ENCODE assay signal across 9 cellular contexts in genomic region chr3:56251343-56251945, GRCh38.
DNase-seq lines count a peak whose midpoint lies in the region; ATAC-seq and TF ChIP-seq lines count a peak whose summit lies in the region.
"Had no signal": no experiment of that assay in that cellular context is flagged by ENCODE, and none has a peak within 500 bp of the region (broad histone marks: within the 10 kb centered on the region; RNA-seq: fewer than 3 reads in every experiment).

No MANE protein-coding gene starts in this region.

- H3K27me3 ChIP-seq in mammary epithelial cell (ENCODE audit: insufficient read depth, low read length), result peaks cover 3% of the 10 kb centered on the region
- no peaks in the 10 kb centered on the region for H3K27me3 ChIP-seq in right lobe of liver
- H3K27me3 ChIP-seq in vagina, result no peaks in the 10 kb centered on the region
- H3K27me3 ChIP-seq: BLaER1 had no signal

- ATAC-seq in GM21528 (IDR thresholded peaks at IDR 0.05; ENCODE audit: low FRiP score, unreplicated experiment) (peak; percentile 58), right lobe of liver (peak; percentile 75 to 82 (median 78)), GM18511 (IDR thresholded peaks at IDR 0.05; ENCODE audit: unreplicated experiment) (no peak)

- DNase-seq in DMS153 (lab: John Stamatoyannopoulos, UW), result peak; percentile 1
- DNase-seq in DMS153 treated with DMSO at 0.1 percent for 48 hours (lab: John Stamatoyannopoulos, UW; ENCODE audit: unreplicated experiment), result no peak
- peak; percentile 46 for DNase-seq in NCI-H748 treated with DMSO at 0.1 percent for 48 hours (lab: John Stamatoyannopoulos, UW)
- peak; percentile 31 for DNase-seq in mammary epithelial cell
- DNase-seq in right lobe of liver, result no peak
- no peak for DNase-seq in vagina (ENCODE audit: extremely low spot score in 2 of 2)

- no peak overlapping the region for H3K9ac ChIP-seq in mammary epithelial cell (ENCODE audit: insufficient read depth, low read length)
- H3K9ac ChIP-seq: BLaER1 had no signal

- dilution Hi-C loops in mammary epithelial cell (cut with HindIII; ENCODE audit: low sequenced_read_pairs), result no loop called here

- H3K9me3 ChIP-seq in mammary epithelial cell (replicated peaks; ENCODE audit: insufficient read depth, low read length), result no peaks in the 10 kb centered on the region
- H3K9me3 ChIP-seq in right lobe of liver, result no peaks in the 10 kb centered on the region
- no peaks in the 10 kb centered on the region for H3K9me3 ChIP-seq in vagina

- no peak overlapping the region for H3K4me2 ChIP-seq in mammary epithelial cell (ENCODE audit: insufficient read depth, low read depth, low read length)
- H3K4me2 ChIP-seq: BLaER1 had no signal

- H3K27ac ChIP-seq in mammary epithelial cell (ENCODE audit: insufficient read depth, low read depth, low read length) (no peak overlapping the region), right lobe of liver (no peak overlapping the region), vagina (no peak overlapping the region)
- H3K27ac ChIP-seq: BLaER1 had no signal

- intact Hi-C loops in mammary epithelial cell (cut with micrococcal nuclease), result loop anchor here (1.0 to 10.0 kb wide), 7 partner anchors 119 to 767 kb away; no protein-coding TSS in a partner anchor
- intact Hi-C loops in right lobe of liver (cut with DNase I), result loop anchor here (10.0 kb wide), 2 partner anchors 767 to 1397 kb away; partner anchors contain the start of gene WNT5A (in 1 of the 2)
- intact Hi-C loops in vagina (cut with DNase I), result no loop called here

- TF ChIP-seq POLR2A in right lobe of liver (IDR thresholded peaks at IDR 0.05), result no peak
- no peak for TF ChIP-seq POLR2A in vagina (IDR thresholded peaks at IDR 0.05)

- no TSS peak for BruUV-seq in mammary epithelial cell (replicated peaks; lab: Mats Ljungman, UMichigan)

- H3K36me3 ChIP-seq in mammary epithelial cell (ENCODE audit: insufficient read depth, low read length) (no peaks in the 10 kb centered on the region), right lobe of liver (no peaks in the 10 kb centered on the region), vagina (no peaks in the 10 kb centered on the region)
- H3K36me3 ChIP-seq: BLaER1 had no signal

- 100% methylated on average over 3 of the region's 3 CpGs for WGBS in mammary epithelial cell (ENCODE audit: low coverage, missing lambda C conversion rate)
- WGBS in right lobe of liver (ENCODE audit: insufficient coverage, low coverage, low lambda C conversion rate, missing lambda C conversion rate), result 86% methylated on average over 3 of the region's 3 CpGs

- H3K4me1 ChIP-seq in mammary epithelial cell (ENCODE audit: insufficient read depth, low read length) (no peaks in the 10 kb centered on the region), right lobe of liver (no peaks in the 10 kb centered on the region), vagina (no peaks in the 10 kb centered on the region)
- H3K4me1 ChIP-seq: BLaER1 had no signal

- TF ChIP-seq CTCF in mammary epithelial cell (conservative IDR thresholded peaks at IDR 0.05 in 1 of 2, IDR thresholded peaks at IDR 0.05 in 1 of 2; ENCODE audit: extremely low read depth in 1 of 2, insufficient read depth in 1 of 2, low read depth in 1 of 2, low read length in 2 of 2) (peak; percentile 71 to 77), right lobe of liver (IDR thresholded peaks at IDR 0.05) (peak; percentile 82 to 88 (median 84)), vagina (IDR thresholded peaks at IDR 0.05) (peak; percentile 41 to 71 (median 61))

- no peaks in the 10 kb centered on the region for H4K20me1 ChIP-seq in mammary epithelial cell (ENCODE audit: insufficient read depth, low read length)
- H4K20me1 ChIP-seq: BLaER1 had no signal

- H3K4me3 ChIP-seq in mammary epithelial cell (replicated peaks in 1 of 3; ENCODE audit: insufficient read depth in 1 of 3, low read depth in 2 of 3, low read length in 3 of 3) (no peak overlapping the region), right lobe of liver (no peak overlapping the region), vagina (no peak overlapping the region)
- H3K4me3 ChIP-seq: BLaER1 had no signal

- no peaks in the 10 kb centered on the region for H3K79me2 ChIP-seq in mammary epithelial cell (ENCODE audit: insufficient read depth, low read length)

- in situ Hi-C loops in mammary epithelial cell (cut with MboI; ENCODE audit: low sequenced_read_pairs in 2 of 2), result no loop called here

- CTCF ChIA-PET in mammary epithelial cell (lab: Charles Lee; ENCODE audit: low non-redundant PET), result interaction anchor here (0.5 to 0.7 kb wide), 5 partner anchors 20 to 1283 kb away, joined by 3 to 6 read pairs (median 3); no protein-coding TSS in a partner anchor

- no peak overlapping the region for H2AFZ ChIP-seq in mammary epithelial cell (ENCODE audit: low read depth, low read length)

Comparison
In these comparisons a context has a peak if more than half of its experiments do, and no peak if none do; other contexts are left out.
1. DNase-seq: peak in DMS153 (single experiment), NCI-H748 treated with DMSO at 0.1 percent for 48 hours (single experiment) and mammary epithelial cell (single experiment); none in DMS153 treated with DMSO at 0.1 percent for 48 hours (single experiment), right lobe of liver (0 of 3) and vagina (0 of 2).
2. Peak in every context shown above with its lines, with median percentiles within 50 percentile points of each other: CTCF ChIP-seq.